21 cellular contexts compared by ENCODE assay signal in the genomic region with DNA sequence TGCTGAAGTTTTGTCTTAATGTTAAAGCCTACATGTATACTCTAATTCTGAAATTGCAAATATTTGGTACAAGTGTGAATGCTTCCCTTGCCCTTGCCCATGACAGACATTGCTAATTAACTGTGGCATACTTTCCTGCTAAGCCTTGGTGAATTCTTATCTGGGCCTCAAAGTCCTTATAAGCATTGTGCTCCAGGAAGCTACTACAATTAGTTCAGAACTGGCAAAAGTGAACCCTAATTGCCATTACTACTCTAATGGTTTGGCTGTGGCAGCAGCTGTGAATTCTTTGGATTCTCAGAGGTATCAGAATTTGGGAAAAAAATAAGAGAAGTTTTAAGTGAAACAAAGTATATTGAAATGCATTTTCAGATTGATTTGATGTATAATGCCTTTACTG. TPM values are rescaled to one million over a fixed set of nuclear protein-coding genes. Genes with fewer than 3 reads are reported as not detected.
DNase-seq lines count a peak whose midpoint lies in the region; TF ChIP-seq lines count a peak whose summit lies in the region.
"Had no signal": no experiment of that assay in that cellular context is flagged by ENCODE, and none has a peak within 500 bp of the region (broad histone marks: within the 10 kb centered on the region; RNA-seq: fewer than 3 reads in every experiment).

No MANE protein-coding gene starts in this region.

- H2BK5ac ChIP-seq in mesendoderm (ENCODE audit: low read length) (no peak overlapping the region), neuronal stem cell (ENCODE audit: low read length) (no peak overlapping the region)

- no peaks in the 10 kb centered on the region for H3K79me2 ChIP-seq in mesendoderm (ENCODE audit: control insufficient read depth, insufficient read depth, low read length)

- TF ChIP-seq CTCF in cardiac muscle cell (IDR thresholded peaks at IDR 0.05; ENCODE audit: low read depth, low read length): no peak

- peak in 1 of 2 donors; percentile 28 for DNase-seq in cardiac muscle cell (ENCODE audit: low read depth in 1 of 2, low spot score in 1 of 2)
- no peak for DNase-seq in cardiac septum (ENCODE audit: low spot score)
- DNase-seq in astrocyte of the hippocampus (ENCODE audit: low read depth, low spot score): peak; percentile 53
- peak; percentile 56 for DNase-seq in mesendoderm
- no peak for DNase-seq in NCI-H82 (lab: John Stamatoyannopoulos, UW)
- DNase-seq in head of caudate nucleus: no peak
- no peak for DNase-seq in neuronal stem cell (ENCODE audit: low spot score)
- DNase-seq: 8988T; ACHN; AML-193; BE2C; CD4-positive, alpha-beta T cell; CD8-positive, alpha-beta memory T cell; DMS53; DMS79 treated with DMSO at 0.1 percent for 48 hours; GF-D8; GOT3; HFFc6 had no signal

- H3K9ac ChIP-seq in mesendoderm (ENCODE audit: low read length): no peak overlapping the region
- no peak overlapping the region for H3K9ac ChIP-seq in neuronal stem cell (ENCODE audit: low read depth, low read length, poor library complexity)
- H3K9ac ChIP-seq: BLaER1 treated with 17β-estradiol and CSF1 and Interleukin-3, amounts not matched to agents 10 nM and 100 nM had no signal

- H3K18ac ChIP-seq in mesendoderm (ENCODE audit: low read length): no peak overlapping the region
- H3K18ac ChIP-seq in neuronal stem cell (ENCODE audit: low read length): no peak overlapping the region

- no peak overlapping the region for H2BK12ac ChIP-seq in neuronal stem cell (ENCODE audit: low read length)

- H3K36me3 ChIP-seq in cardiac muscle cell: peaks cover 12% of the 10 kb centered on the region
- H3K36me3 ChIP-seq in mesendoderm (ENCODE audit: control insufficient read depth, insufficient read depth, low read length): peaks cover 3% of the 10 kb centered on the region
- peaks cover 7 to 96% of the 10 kb centered on the region in 2 donors for H3K36me3 ChIP-seq in neuronal stem cell (replicated peaks in 1 of 2; ENCODE audit: control insufficient read depth in 2 of 2, insufficient read depth in 2 of 2, low read length in 2 of 2)

- no peak overlapping the region for H3K4me2 ChIP-seq in mesendoderm (ENCODE audit: low read length)
- H3K4me2 ChIP-seq in neuronal stem cell (ENCODE audit: insufficient read depth, low read length, poor library complexity, severe bottlenecking): no peak overlapping the region
- H3K4me2 ChIP-seq: A549; BLaER1 treated with 17β-estradiol and CSF1 and Interleukin-3, amounts not matched to agents 10 nM and 100 nM had no signal

- intact Hi-C loops in cardiac septum (cut with DNase I) (no loop called here), head of caudate nucleus (cut with DNase I) (no loop called here)

- H3K56ac ChIP-seq in mesendoderm (ENCODE audit: low read length): no peak overlapping the region

- H3K23ac ChIP-seq in mesendoderm (ENCODE audit: low read length) (no peak overlapping the region), neuronal stem cell (ENCODE audit: low read depth, low read length, poor library complexity) (no peak overlapping the region)

- no peak overlapping the region for H4K5ac ChIP-seq in mesendoderm (ENCODE audit: low read length)

- H3K4me1 ChIP-seq in cardiac muscle cell (ENCODE audit: low read depth) (peaks cover 31% of the 10 kb centered on the region), mesendoderm (ENCODE audit: control insufficient read depth, low read depth, low read length) (no peaks in the 10 kb centered on the region), neuronal stem cell (ENCODE audit: control insufficient read depth in 2 of 2, insufficient read depth in 1 of 2, low read depth in 1 of 2, low read length in 2 of 2) (peaks cover 0 to 3% of the 10 kb centered on the region in 2 donors)
- H3K4me1 ChIP-seq: A549; BE2C; BLaER1 treated with 17β-estradiol and CSF1 and Interleukin-3, amounts not matched to agents 10 nM and 100 nM; HAP-1 had no signal

- H4K8ac ChIP-seq in mesendoderm (ENCODE audit: low read depth, low read length): peak overlapping the region; percentile 28
- no peak overlapping the region for H4K8ac ChIP-seq in neuronal stem cell (ENCODE audit: low read depth, low read length)

- no peak overlapping the region for H3K4ac ChIP-seq in mesendoderm (ENCODE audit: low read depth, low read length)
- H3K4ac ChIP-seq in neuronal stem cell (ENCODE audit: low read length): no peak overlapping the region

- H4K91ac ChIP-seq in neuronal stem cell (ENCODE audit: low read depth, low read length, poor library complexity): no peak overlapping the region

- H3K9me3 ChIP-seq in cardiac muscle cell (ENCODE audit: low read depth) (no peaks in the 10 kb centered on the region), neuronal stem cell (replicated peaks in 1 of 2; ENCODE audit: control insufficient read depth in 2 of 2, insufficient read depth in 1 of 2, low read depth in 1 of 2, low read length in 2 of 2) (no peaks in the 10 kb centered on the region)
- H3K9me3 ChIP-seq: A549; BE2C; BLaER1 treated with 17β-estradiol and CSF1 and Interleukin-3, amounts not matched to agents 10 nM and 100 nM; HAP-1 had no signal

- H3K27me3 ChIP-seq in cardiac muscle cell (no peaks in the 10 kb centered on the region), mesendoderm (ENCODE audit: insufficient read depth, low read length, poor library complexity) (no peaks in the 10 kb centered on the region), neuronal stem cell (ENCODE audit: control insufficient read depth in 3 of 3, insufficient read depth in 3 of 3, low read depth in 1 of 3, low read length in 3 of 3) (no peaks in the 10 kb centered on the region)
- H3K27me3 ChIP-seq: BE2C; BLaER1 treated with 17β-estradiol and CSF1 and Interleukin-3, amounts not matched to agents 10 nM and 100 nM had no signal

- H3K79me1 ChIP-seq in mesendoderm (ENCODE audit: low read length): no peaks in the 10 kb centered on the region
- H3K79me1 ChIP-seq in neuronal stem cell (ENCODE audit: low read depth, low read length): peaks cover 2% of the 10 kb centered on the region

- H2BK15ac ChIP-seq in mesendoderm (replicated peaks; ENCODE audit: low read depth) (no peak overlapping the region), neuronal stem cell (ENCODE audit: low read length) (no peak overlapping the region)

- H3K27ac ChIP-seq in cardiac muscle cell: peak overlapping the region; percentile 77
- H3K27ac ChIP-seq in mesendoderm (ENCODE audit: low read depth, low read length): no peak overlapping the region
- no peak overlapping the region for H3K27ac ChIP-seq in neuronal stem cell (replicated peaks; ENCODE audit: low read length)
- H3K27ac ChIP-seq: A549; BLaER1 treated with 17β-estradiol and CSF1 and Interleukin-3, amounts not matched to agents 10 nM and 100 nM had no signal

- H3K14ac ChIP-seq in neuronal stem cell (ENCODE audit: low read length): no peak overlapping the region

- H3K4me3 ChIP-seq in cardiac muscle cell: no peak overlapping the region
- no peak overlapping the region for H3K4me3 ChIP-seq in mesendoderm (ENCODE audit: low read length)
- H3K4me3 ChIP-seq in neuronal stem cell (ENCODE audit: low read length in 2 of 2): no peak overlapping the region
- H3K4me3 ChIP-seq: A549; BLaER1 treated with 17β-estradiol and CSF1 and Interleukin-3, amounts not matched to agents 10 nM and 100 nM; HAP-1 had no signal

- H2AFZ ChIP-seq in neuronal stem cell (ENCODE audit: low read length): no peak overlapping the region

- H2BK120ac ChIP-seq in mesendoderm (ENCODE audit: low read depth, low read length) (no peak overlapping the region), neuronal stem cell (ENCODE audit: low read depth, low read length) (no peak overlapping the region)

- H2AK5ac ChIP-seq in mesendoderm (ENCODE audit: low read length): no peak overlapping the region
- no peak overlapping the region for H2AK5ac ChIP-seq in neuronal stem cell (ENCODE audit: low read depth, low read length)

RNA-seq across cellular contexts. Expression of a gene that starts 24.3 kb away (rescaled TPM):
- total RNA-seq in cardiac muscle cell (34.4 and 74.4 TPM in 2 replicates), cardiac septum (17.0 TPM)
- 16.2 and 24.3 TPM in 2 replicates for polyA plus RNA-seq in cardiac muscle cell
- polyA plus RNA-seq in mesendoderm (2013, experiment 1 of 2): 16.3 TPM
- 15.0 TPM for polyA plus RNA-seq in mesendoderm (2013, experiment 2 of 2)
- 43.6 TPM for polyA plus RNA-seq in neuronal stem cell (2013, experiment 1 of 2)
- polyA plus RNA-seq in neuronal stem cell (2013, experiment 2 of 2): 40.1 TPM

Comparison
In these comparisons a context has a peak if more than half of its experiments do, and no peak if none do; other contexts are left out.
1. DNase-seq: peak in astrocyte of the hippocampus (single experiment) and mesendoderm (single experiment); none in cardiac septum (single experiment), NCI-H82 (single experiment), head of caudate nucleus (0 of 42) and neuronal stem cell (single experiment).